In genomic region chr9:73411494-73411893, GRCh38 we compare ENCODE assay signal across 1 cellular context.
TF ChIP-seq lines count a peak whose summit lies in the region.

No MANE protein-coding gene starts in this region.

TF ChIP-seq in WTC11, 78 proteins besides CTCF, POLR2A, EP300 and RAD21 (continued from another document):
- TF ChIP-seq ZNF263 (CRISPR knock-in tag; IDR thresholded peaks at IDR 0.05; ENCODE audit: low read depth): no peak
- TF ChIP-seq ZNF219 (CRISPR knock-in tag; IDR thresholded peaks at IDR 0.05; ENCODE audit: borderline replicate concordance): no peak
- TF ChIP-seq, protein P1, sequence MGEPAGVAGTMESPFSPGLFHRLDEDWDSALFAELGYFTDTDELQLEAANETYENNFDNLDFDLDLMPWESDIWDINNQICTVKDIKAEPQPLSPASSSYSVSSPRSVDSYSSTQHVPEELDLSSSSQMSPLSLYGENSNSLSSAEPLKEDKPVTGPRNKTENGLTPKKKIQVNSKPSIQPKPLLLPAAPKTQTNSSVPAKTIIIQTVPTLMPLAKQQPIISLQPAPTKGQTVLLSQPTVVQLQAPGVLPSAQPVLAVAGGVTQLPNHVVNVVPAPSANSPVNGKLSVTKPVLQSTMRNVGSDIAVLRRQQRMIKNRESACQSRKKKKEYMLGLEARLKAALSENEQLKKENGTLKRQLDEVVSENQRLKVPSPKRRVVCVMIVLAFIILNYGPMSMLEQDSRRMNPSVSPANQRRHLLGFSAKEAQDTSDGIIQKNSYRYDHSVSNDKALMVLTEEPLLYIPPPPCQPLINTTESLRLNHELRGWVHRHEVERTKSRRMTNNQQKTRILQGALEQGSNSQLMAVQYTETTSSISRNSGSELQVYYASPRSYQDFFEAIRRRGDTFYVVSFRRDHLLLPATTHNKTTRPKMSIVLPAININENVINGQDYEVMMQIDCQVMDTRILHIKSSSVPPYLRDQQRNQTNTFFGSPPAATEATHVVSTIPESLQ (CRISPR knock-in tag; IDR thresholded peaks at IDR 0.05): no peak
- TF ChIP-seq GABPB1 (CRISPR knock-in tag; IDR thresholded peaks at IDR 0.05): no peak
- TF ChIP-seq SOX15 (CRISPR knock-in tag; IDR thresholded peaks at IDR 0.05): no peak
